ENCODE assay signal across 13 cellular contexts in genomic region chr10:6492896-6493295, GRCh38.
DNase-seq lines count a peak whose midpoint lies in the region; ATAC-seq and TF ChIP-seq lines count a peak whose summit lies in the region.
"Had no signal": no experiment of that assay in that cellular context is flagged by ENCODE, and none has a peak within 500 bp of the region (broad histone marks: within the 10 kb centered on the region; RNA-seq: fewer than 3 reads in every experiment).

No MANE protein-coding gene starts in this region.

- H3K4me3 ChIP-seq in CD8-positive, alpha-beta T cell (ENCODE audit: low read depth, low read length), result no peak overlapping the region
- no peak overlapping the region for H3K4me3 ChIP-seq in gastroesophageal sphincter

- H3K36me3 Mint-ChIP-seq in activated T-cell treated with anti-CD3 and anti-CD28 coated beads, Interleukin-2, amount 50 U/mL, for 72 hours (ENCODE audit: insufficient read depth in 2 of 2), result peaks cover 13 to 37% of the 10 kb centered on the region in 2 donors
- peaks cover 24% of the 10 kb centered on the region for H3K36me3 Mint-ChIP-seq in CD8-positive, alpha-beta T cell
- peaks cover 45% of the 10 kb centered on the region for H3K36me3 Mint-ChIP-seq in T-cell

- intact Hi-C loops in CD8-positive, alpha-beta T cell (cut with DNase I, micrococcal nuclease), result loop anchor here (1.0 to 10.0 kb wide), 4 partner anchors 18 to 218 kb away; no protein-coding TSS in a partner anchor

- no peaks in the 10 kb centered on the region for H3K9me3 ChIP-seq in CD8-positive, alpha-beta T cell (ENCODE audit: low read length)
- no peaks in the 10 kb centered on the region for H3K9me3 ChIP-seq in gastroesophageal sphincter
- H3K9me3 ChIP-seq: BE2C had no signal

- no peaks in the 10 kb centered on the region for H3K27me3 Mint-ChIP-seq in activated T-cell treated with anti-CD3 and anti-CD28 coated beads, Interleukin-2, amount 50 U/mL, for 72 hours (ENCODE audit: low read depth)
- no peaks in the 10 kb centered on the region for H3K27me3 Mint-ChIP-seq in CD8-positive, alpha-beta T cell (ENCODE audit: low read depth)
- no peaks in the 10 kb centered on the region for H3K27me3 Mint-ChIP-seq in T-cell

- no peak for TF ChIP-seq EP300 in gastroesophageal sphincter (IDR thresholded peaks at IDR 0.05)

- H3K27ac ChIP-seq in CD8-positive, alpha-beta T cell (ENCODE audit: low read depth, low read length), result peak overlapping the region; percentile 46
- H3K27ac ChIP-seq in epithelial cell of prostate (peak overlapping the region; percentile 95), gastroesophageal sphincter (no peak overlapping the region)

- TF ChIP-seq POLR2A in gastroesophageal sphincter (IDR thresholded peaks at IDR 0.05), result no peak

- TF ChIP-seq CTCF in CD8-positive, alpha-beta T cell (IDR thresholded peaks at IDR 0.05), result no peak
- TF ChIP-seq CTCF in gastroesophageal sphincter (IDR thresholded peaks at IDR 0.05), result no peak

- H3K4me1 ChIP-seq in CD8-positive, alpha-beta T cell (ENCODE audit: insufficient read depth, low read length), result peaks cover 47% of the 10 kb centered on the region
- H3K4me1 ChIP-seq in gastroesophageal sphincter, result no peaks in the 10 kb centered on the region
- H3K4me1 ChIP-seq: BE2C had no signal

- H3K36me3 ChIP-seq in CD8-positive, alpha-beta T cell (ENCODE audit: insufficient read depth, low read length), result peaks cover 41% of the 10 kb centered on the region
- no peaks in the 10 kb centered on the region for H3K36me3 ChIP-seq in gastroesophageal sphincter
- H3K36me3 ChIP-seq: BE2C had no signal

- peak overlapping the region; percentile 94 for H3K27ac Mint-ChIP-seq in activated T-cell treated with anti-CD3 and anti-CD28 coated beads, Interleukin-2, amount 50 U/mL, for 72 hours
- H3K27ac Mint-ChIP-seq in CD8-positive, alpha-beta T cell, result peak overlapping the region; percentile 96
- H3K27ac Mint-ChIP-seq in T-cell, result peak overlapping the region; percentile 69 to 95
- H3K27ac Mint-ChIP-seq: HFFc6 had no signal

- CTCF ChIA-PET in CD8-positive, alpha-beta T cell (lab: Charles Lee), result interaction anchor here (1.4 to 2.0 kb wide), 4 partner anchors 47 to 155 kb away, joined by 3 to 4 read pairs (median 4); no protein-coding TSS in a partner anchor
- CTCF ChIA-PET in T-cell (lab: Charles Lee), result interaction anchor here (0.5 to 1.7 kb wide), 7 partner anchors 19 to 89 kb away, joined by 3 to 4 read pairs (median 3); partner anchors contain the start of gene PRKCQ (in 1 of the 2)

- peaks cover 11% of the 10 kb centered on the region for H3K4me1 Mint-ChIP-seq in activated T-cell treated with anti-CD3 and anti-CD28 coated beads, Interleukin-2, amount 50 U/mL, for 72 hours (ENCODE audit: low read depth)
- H3K4me1 Mint-ChIP-seq in CD8-positive, alpha-beta T cell (ENCODE audit: low read depth), result peaks cover 29% of the 10 kb centered on the region
- H3K4me1 Mint-ChIP-seq in T-cell, result peaks cover 10 to 30% (median 15%) of the 10 kb centered on the region in 3 donors

- H3K9me3 Mint-ChIP-seq in activated T-cell treated with anti-CD3 and anti-CD28 coated beads, Interleukin-2, amount 50 U/mL, for 72 hours, result no peaks in the 10 kb centered on the region
- no peaks in the 10 kb centered on the region for H3K9me3 Mint-ChIP-seq in CD8-positive, alpha-beta T cell
- no peaks in the 10 kb centered on the region for H3K9me3 Mint-ChIP-seq in T-cell
- H3K9me3 Mint-ChIP-seq: HFFc6 had no signal

- 81 to 88% methylated on average over 9 to 10 of the region's 10 CpGs for WGBS in gastroesophageal sphincter (ENCODE audit: low coverage in 1 of 2), 2 donors

- H3K4me3 Mint-ChIP-seq in activated T-cell treated with anti-CD3 and anti-CD28 coated beads, Interleukin-2, amount 50 U/mL, for 72 hours, result peak overlapping the region; percentile 38 to 87
- no peak overlapping the region for H3K4me3 Mint-ChIP-seq in CD8-positive, alpha-beta T cell
- H3K4me3 Mint-ChIP-seq in T-cell, result peak overlapping the region in 2 of 3 donors; percentile 21 to 86
- H3K4me3 Mint-ChIP-seq: HFFc6 had no signal

- ATAC-seq in activated T-cell treated with anti-CD3 and anti-CD28 coated beads, Interleukin-2, amount 50 U/mL, for 72 hours (replicated peaks in 1 of 2), result no peak
- ATAC-seq in CD8-positive, alpha-beta T cell, result no peak
- no peak for ATAC-seq in T-cell (replicated peaks in 1 of 4)
- no peak for ATAC-seq in GM21619 (IDR thresholded peaks at IDR 0.05; ENCODE audit: unreplicated experiment)
- no peak for ATAC-seq in gastroesophageal sphincter

- no peaks in the 10 kb centered on the region for H3K27me3 ChIP-seq in CD8-positive, alpha-beta T cell (ENCODE audit: insufficient read depth, low read length)
- no peaks in the 10 kb centered on the region for H3K27me3 ChIP-seq in gastroesophageal sphincter

- DNase-seq in activated T-cell treated with anti-CD3 and anti-CD28 coated beads, Interleukin-2, amount 50 U/mL, for 72 hours, result no peak
- no peak for DNase-seq in activated T-cell treated with anti-CD3 and anti-CD28 coated beads, Interleukin-2, amount 50 U/mL, for 1 hour
- no peak for DNase-seq in CD8-positive, alpha-beta T cell
- DNase-seq in T-cell (no peak), epithelial cell of prostate (ENCODE audit: low read depth, low spot score) (no peak), GM19240 (ENCODE audit: insufficient read length, low spot score) (no peak)
- DNase-seq: BE2C, NCI-H1436 treated with DMSO at 0.1 percent for 48 hours, NCI-H2081 treated with DMSO at 0.1 percent for 48 hours, NCI-H524 had no signal

- POLR2A ChIA-PET in CD8-positive, alpha-beta T cell (lab: Charles Lee), result interaction anchor here (1.0 to 3.7 kb wide), 2 partner anchors 19 to 158 kb away, joined by 3 to 15 read pairs; no protein-coding TSS in a partner anchor
- POLR2A ChIA-PET in T-cell (lab: Charles Lee), result interaction anchor here in 1 of 2 donors (1.0 to 1.1 kb wide), 2 partner anchors 37 to 114 kb away, joined by 3 to 7 read pairs; no protein-coding TSS in a partner anchor

Comparison
In these comparisons a context has a peak if more than half of its experiments do, and no peak if none do; other contexts are left out.
1. H3K27ac ChIP-seq: peak in CD8-positive, alpha-beta T cell (single experiment) and epithelial cell of prostate (single experiment); none in gastroesophageal sphincter (0 of 4).
2. Peak in every context shown above with its lines, with median percentiles within 50 percentile points of each other: H3K27ac Mint-ChIP-seq.